25 cellular contexts compared by ENCODE assay signal in genomic region chr5:15431923-15432322, GRCh38.
"Had no signal": no experiment of that assay in that cellular context is flagged by ENCODE, and none has a peak within 500 bp of the region (broad histone marks: within the 10 kb centered on the region; RNA-seq: fewer than 3 reads in every experiment).

No MANE protein-coding gene starts in this region.

- H3K36me3 ChIP-seq: colonic mucosa, gastroesophageal sphincter, stomach, tibial nerve had no signal

- H3K27me3 ChIP-seq: body of pancreas, colonic mucosa, gastroesophageal sphincter, hepatocyte, stomach, tibial nerve had no signal

- H3K4me1 ChIP-seq: body of pancreas, colonic mucosa, gastroesophageal sphincter, stomach, tibial nerve had no signal

- H3K27ac ChIP-seq: body of pancreas, colonic mucosa, dorsolateral prefrontal cortex, gastroesophageal sphincter, hepatocyte, stomach, tibial nerve had no signal

- H3K4me2 ChIP-seq: hepatocyte had no signal

- H2AFZ ChIP-seq: hepatocyte had no signal

- H3K9me3 ChIP-seq: body of pancreas, colonic mucosa, gastroesophageal sphincter, mucosa of descending colon, stomach, tibial nerve had no signal

- H3K79me2 ChIP-seq: hepatocyte had no signal

- H3K4me3 ChIP-seq: body of pancreas, colonic mucosa, dorsolateral prefrontal cortex, gastroesophageal sphincter, hepatocyte, mucosa of descending colon, stomach, tibial nerve had no signal

- FAIRE-seq: keratinocyte had no signal

- DNase-seq: activated CD4-positive, alpha-beta T cell treated with anti-CD3 and anti-CD28 coated beads for 4 hours; activated CD4-positive, alpha-beta T cell treated with anti-CD3 and anti-CD28 coated beads, Interleukin-2, amount 50 U/mL, for 4 hours; activated effector memory CD4-positive, alpha-beta T cell treated with Interleukin-2 at 50 U/mL for 16 hours; activated naive CD4-positive, alpha-beta T cell treated with Interleukin-2 at 50 U/mL for 16 hours; activated T-cell treated with anti-CD3 and anti-CD28 coated beads for 4 hours; aorta; body of pancreas; colonic mucosa; dorsolateral prefrontal cortex; effector memory CD4-positive, alpha-beta T cell; erythroblast; left cardiac atrium; left ventricle myocardium superior; mucosa of descending colon; posterior cingulate gyrus; right cardiac atrium; stimulated activated CD4-positive, alpha-beta T cell treated with anti-CD3 and anti-CD28 coated beads, Interleukin-15, amount 100 ng/mL, for 24 hours; stimulated activated CD4-positive, alpha-beta T cell treated with anti-CD3 and anti-CD28 coated beads, Interleukin-2, amount 100 ng/mL, for 24 hours; stimulated activated naive B cell treated with anti-CD40 and anti-IgM and Interleukin-4, amounts not matched to agents 10 μg/mL and 1 μg/mL and 100 μg/mL, for 72 hours; stomach had no signal

- ATAC-seq: body of pancreas; gastroesophageal sphincter; left cardiac atrium; left ventricle myocardium superior; mucosa of descending colon; natural killer cell treated with Interleukin-12 subunit alpha and Interleukin-12 subunit beta and Interleukin-15 and Interleukin-18, amount 100 ng/mL, for 72 hours; right cardiac atrium; stimulated activated naive B cell treated with anti-CD40 and anti-IgM and Interleukin-4, amounts not matched to agents 10 μg/mL and 1 μg/mL and 100 μg/mL, for 72 hours had no signal
